ENCODE assay signal across 27 cellular contexts in genomic region chr6:97361286-97361685, GRCh38.
DNase-seq lines count a peak whose midpoint lies in the region; ATAC-seq, FAIRE-seq and TF ChIP-seq lines count a peak whose summit lies in the region.
"Had no signal": no experiment of that assay in that cellular context is flagged by ENCODE, and none has a peak within 500 bp of the region (broad histone marks: within the 10 kb centered on the region; RNA-seq: fewer than 3 reads in every experiment).

No MANE protein-coding gene starts in this region.

- no peak for TF ChIP-seq CTCF in PC-3 (conservative IDR thresholded peaks at IDR 0.05; ENCODE audit: low read depth, low read length)
- no peak for TF ChIP-seq CTCF in mesothelial cell of epicardium (IDR thresholded peaks at IDR 0.05; ENCODE audit: unreplicated experiment)
- TF ChIP-seq CTCF in kidney (IDR thresholded peaks at IDR 0.05; ENCODE audit: borderline replicate concordance, extremely low read depth, insufficient read depth): no peak
- TF ChIP-seq CTCF in HFFc6 (IDR thresholded peaks at IDR 0.05): no peak

- H3K27me3 Mint-ChIP-seq in mesothelial cell of epicardium (ENCODE audit: low read depth) (peaks cover 5% of the 10 kb centered on the region), HFFc6 (ENCODE audit: insufficient read depth) (no peaks in the 10 kb centered on the region)

- peak; percentile 4 for DNase-seq in NCI-H2227 treated with DMSO at 0.1 percent for 48 hours (lab: John Stamatoyannopoulos, UW)
- no peak for DNase-seq in NCI-H2227 (lab: John Stamatoyannopoulos, UW; ENCODE audit: unreplicated experiment)
- peak; percentile 37 for DNase-seq in MG63
- peak; percentile 39 for DNase-seq in PC-3
- peak; percentile 23 to 52 for DNase-seq in mesothelial cell of epicardium (ENCODE audit: low spot score in 2 of 2, unreplicated experiment in 2 of 2)
- DNase-seq in kidney: no peak
- DNase-seq in activated CD4-positive, alpha-beta T cell treated with anti-CD3 and anti-CD28 coated beads for 48 hours: no peak
- no peak for DNase-seq in HFFc6
- DNase-seq: activated CD4-positive, CD25-positive, alpha-beta regulatory T cell; activated CD8-positive, alpha-beta memory T cell treated with anti-CD3 and anti-CD28 coated beads, Interleukin-2, amount 10 ng/mL, durations not matched to agents 7 days and 5 days; activated gamma-delta T cell; activated naive CD8-positive, alpha-beta T cell treated with anti-CD3 and anti-CD28 coated beads for 36 hours; activated T-cell treated with anti-CD3 and anti-CD28 coated beads, Interleukin-2, amount 50 U/mL, for 4 hours; dermis blood vessel endothelial cell; endodermal cell; head of caudate nucleus; NCI-H1694 treated with DMSO at 0.1 percent for 48 hours; posterior cingulate gyrus; right cardiac atrium; stimulated activated CD4-positive, alpha-beta T cell treated with anti-CD3 and anti-CD28 coated beads, Interleukin-1b, Interleukin-23, amount 100 ng/mL, for 48 hours; stimulated activated naive CD8-positive, alpha-beta T cell treated with anti-CD3 and anti-CD28 coated beads, Interleukin-15, Interleukin-2, amounts not matched to agents 100 U/mL and 50 U/mL, for 24 hours had no signal

- no peak overlapping the region for H2AFZ ChIP-seq in PC-3 (ENCODE audit: low read length)

- no peaks in the 10 kb centered on the region for H3K4me1 ChIP-seq in PC-3 (ENCODE audit: insufficient read depth, low read length)
- H3K4me1 ChIP-seq in kidney (ENCODE audit: control insufficient read depth in 1 of 2, insufficient read depth in 1 of 2, low read depth in 1 of 2, low read length in 2 of 2): no peaks in the 10 kb centered on the region
- H3K4me1 ChIP-seq: esophagus muscularis mucosa, foreskin keratinocyte had no signal

- POLR2A ChIA-PET in PC-3 (lab: Charles Lee; ENCODE audit: unreplicated experiment): no interaction called here

- intact Hi-C loops in PC-3 (cut with micrococcal nuclease): no loop called here
- intact Hi-C loops in kidney (cut with DNase I): no loop called here

- no peak overlapping the region for H3K4me3 Mint-ChIP-seq in mesothelial cell of epicardium
- H3K4me3 Mint-ChIP-seq in HFFc6: no peak overlapping the region
- H3K4me3 Mint-ChIP-seq: activated CD8-positive, alpha-beta memory T cell treated with anti-CD3 and anti-CD28 coated beads, Interleukin-2, amount 10 ng/mL, durations not matched to agents 7 days and 5 days; activated naive CD8-positive, alpha-beta T cell treated with anti-CD3 and anti-CD28 coated beads for 36 hours; activated T-cell treated with anti-CD3 and anti-CD28 coated beads, Interleukin-2, amount 50 U/mL, for 4 hours; CD14-positive monocyte; endodermal cell had no signal

- H3K9me3 ChIP-seq in MG63 (no peaks in the 10 kb centered on the region), PC-3 (ENCODE audit: low read length) (no peaks in the 10 kb centered on the region), kidney (ENCODE audit: control insufficient read depth in 1 of 2, low read length in 2 of 2) (no peaks in the 10 kb centered on the region)
- H3K9me3 ChIP-seq: esophagus muscularis mucosa had no signal

- H4K20me1 ChIP-seq in PC-3 (ENCODE audit: low read length): no peaks in the 10 kb centered on the region

- H3K27me3 ChIP-seq in MG63: no peaks in the 10 kb centered on the region
- H3K27me3 ChIP-seq in PC-3 (ENCODE audit: low read length): no peaks in the 10 kb centered on the region
- H3K27me3 ChIP-seq: esophagus muscularis mucosa, foreskin keratinocyte had no signal

- no peak for FAIRE-seq in kidney (lab: Jason Lieb, UNC)
- FAIRE-seq: GM19239 had no signal

- H3K4me3 ChIP-seq in MG63: no peak overlapping the region
- no peak overlapping the region for H3K4me3 ChIP-seq in PC-3 (ENCODE audit: low read length)
- H3K4me3 ChIP-seq in kidney (ENCODE audit: low read length in 2 of 2): no peak overlapping the region
- H3K4me3 ChIP-seq: esophagus muscularis mucosa, SK-N-MC had no signal

- H3K9me2 ChIP-seq in PC-3 (replicated peaks; ENCODE audit: low read length): no peaks in the 10 kb centered on the region

- H3K4me1 Mint-ChIP-seq in mesothelial cell of epicardium (peaks cover 9% of the 10 kb centered on the region), HFFc6 (ENCODE audit: low read depth) (no peaks in the 10 kb centered on the region)
- H3K4me1 Mint-ChIP-seq: activated CD8-positive, alpha-beta memory T cell treated with anti-CD3 and anti-CD28 coated beads, Interleukin-2, amount 10 ng/mL, durations not matched to agents 7 days and 5 days; activated naive CD8-positive, alpha-beta T cell treated with anti-CD3 and anti-CD28 coated beads for 36 hours; CD14-positive monocyte; endodermal cell had no signal

- no peak overlapping the region for H3K9ac ChIP-seq in PC-3 (ENCODE audit: low read length)
- no peak overlapping the region for H3K9ac ChIP-seq in kidney (ENCODE audit: low read length in 2 of 2)

- no TSS peak for BruUV-seq in PC-3 (replicated peaks; lab: Mats Ljungman, UMichigan)

- ATAC-seq in PC-3: no peak
- ATAC-seq: activated CD8-positive, alpha-beta memory T cell treated with anti-CD3 and anti-CD28 coated beads, Interleukin-2, amount 10 ng/mL, durations not matched to agents 7 days and 5 days; activated T-cell treated with anti-CD3 and anti-CD28 coated beads, Interleukin-2, amount 50 U/mL, for 4 hours; foreskin keratinocyte; right cardiac atrium; stimulated activated naive CD8-positive, alpha-beta T cell treated with anti-CD3 and anti-CD28 coated beads, Interleukin-15, Interleukin-2, amounts not matched to agents 100 U/mL and 50 U/mL, for 24 hours had no signal

- no peaks in the 10 kb centered on the region for H3K79me2 ChIP-seq in PC-3 (ENCODE audit: low read length)

- H3F3A ChIP-seq in PC-3 (ENCODE audit: low read length, unreplicated experiment): no peaks in the 10 kb centered on the region

- CTCF ChIA-PET in PC-3 (lab: Charles Lee): interaction anchor here (0.6 kb wide), 1 partner anchor 146 kb away, joined by 6 read pairs; no protein-coding TSS in a partner anchor

- H3K4me2 ChIP-seq in PC-3 (ENCODE audit: low read length): no peak overlapping the region

- H3K27ac Mint-ChIP-seq in mesothelial cell of epicardium: no peak overlapping the region
- H3K27ac Mint-ChIP-seq in HFFc6: no peak overlapping the region
- H3K27ac Mint-ChIP-seq: activated CD8-positive, alpha-beta memory T cell treated with anti-CD3 and anti-CD28 coated beads, Interleukin-2, amount 10 ng/mL, durations not matched to agents 7 days and 5 days; activated naive CD8-positive, alpha-beta T cell treated with anti-CD3 and anti-CD28 coated beads for 36 hours; CD14-positive monocyte; endodermal cell had no signal

- no peak overlapping the region for H3K27ac ChIP-seq in PC-3 (ENCODE audit: low read length)
- H3K27ac ChIP-seq in kidney (ENCODE audit: low read depth in 2 of 2, low read length in 2 of 2): no peak overlapping the region
- H3K27ac ChIP-seq: esophagus muscularis mucosa, foreskin keratinocyte, HL-60, SK-N-MC had no signal

- H3K36me3 Mint-ChIP-seq in mesothelial cell of epicardium (no peaks in the 10 kb centered on the region), HFFc6 (ENCODE audit: low read depth) (no peaks in the 10 kb centered on the region)
- H3K36me3 Mint-ChIP-seq: activated CD8-positive, alpha-beta memory T cell treated with anti-CD3 and anti-CD28 coated beads, Interleukin-2, amount 10 ng/mL, durations not matched to agents 7 days and 5 days; activated naive CD8-positive, alpha-beta T cell treated with anti-CD3 and anti-CD28 coated beads for 36 hours; CD14-positive monocyte had no signal

- H3K36me3 ChIP-seq in MG63 (no peaks in the 10 kb centered on the region), PC-3 (ENCODE audit: low read depth, low read length) (no peaks in the 10 kb centered on the region), kidney (ENCODE audit: control insufficient read depth in 1 of 2, insufficient read depth in 2 of 2, low read length in 2 of 2) (no peaks in the 10 kb centered on the region)
- H3K36me3 ChIP-seq: esophagus muscularis mucosa had no signal

- H3K9me3 Mint-ChIP-seq in mesothelial cell of epicardium: no peaks in the 10 kb centered on the region
- no peaks in the 10 kb centered on the region for H3K9me3 Mint-ChIP-seq in HFFc6
- H3K9me3 Mint-ChIP-seq: activated naive CD8-positive, alpha-beta T cell treated with anti-CD3 and anti-CD28 coated beads for 36 hours; activated T-cell treated with anti-CD3 and anti-CD28 coated beads, Interleukin-2, amount 50 U/mL, for 4 hours; endodermal cell had no signal

Comparison
In these comparisons a context has a peak if more than half of its experiments do, and no peak if none do; other contexts are left out.
1. DNase-seq: peak in NCI-H2227 treated with DMSO at 0.1 percent for 48 hours (single experiment), MG63 (single experiment), PC-3 (single experiment) and mesothelial cell of epicardium (2 of 2); none in NCI-H2227 (single experiment), kidney (single experiment), activated CD4-positive, alpha-beta T cell treated with anti-CD3 and anti-CD28 coated beads for 48 hours (single experiment) and HFFc6 (single experiment).